9 cellular contexts compared by ENCODE assay signal in genomic region chr21:46298083-46298412, GRCh38. TPM values are rescaled to one million over a fixed set of nuclear protein-coding genes. Genes with fewer than 3 reads are reported as not detected.
DNase-seq lines count a peak whose midpoint lies in the region; ATAC-seq and TF ChIP-seq lines count a peak whose summit lies in the region.
"Had no signal": no experiment of that assay in that cellular context is flagged by ENCODE, and none has a peak within 500 bp of the region (broad histone marks: within the 10 kb centered on the region; RNA-seq: fewer than 3 reads in every experiment).

No MANE protein-coding gene starts in this region.

- H3K4me1 ChIP-seq in mammary epithelial cell (ENCODE audit: insufficient read depth, low read length) (peaks cover 6% of the 10 kb centered on the region), testis (peaks cover 11% of the 10 kb centered on the region)

- H3K27me3 Mint-ChIP-seq in activated CD8-positive, alpha-beta T cell treated with anti-CD3 and anti-CD28 coated beads, Interleukin-2, amount 10 ng/mL, durations not matched to agents 7 days and 5 days (ENCODE audit: low read depth): no peaks in the 10 kb centered on the region
- peaks cover 2% of the 10 kb centered on the region for H3K27me3 Mint-ChIP-seq in activated CD8-positive, alpha-beta T cell treated with anti-CD3 and anti-CD28 coated beads for 36 hours

- peaks cover 21% of the 10 kb centered on the region for H3K4me1 Mint-ChIP-seq in activated CD8-positive, alpha-beta T cell treated with anti-CD3 and anti-CD28 coated beads, Interleukin-2, amount 10 ng/mL, durations not matched to agents 7 days and 5 days (ENCODE audit: low read depth)
- H3K4me1 Mint-ChIP-seq in activated CD8-positive, alpha-beta T cell treated with anti-CD3 and anti-CD28 coated beads for 36 hours (ENCODE audit: low read depth): peaks cover 10% of the 10 kb centered on the region

- peak overlapping the region in 1 of 3 experiments; percentile 26 for H3K4me3 ChIP-seq in mammary epithelial cell (replicated peaks in 1 of 3; ENCODE audit: insufficient read depth in 1 of 3, low read depth in 2 of 3, low read length in 3 of 3)
- H3K4me3 ChIP-seq in lower leg skin (ENCODE audit: low read depth, poor library complexity, severe bottlenecking): peak overlapping the region; percentile 32
- peak overlapping the region; percentile 37 to 40 for H3K4me3 ChIP-seq in testis

- DNase-seq in activated CD8-positive, alpha-beta T cell treated with anti-CD3 and anti-CD28 coated beads, Interleukin-2, amount 10 ng/mL, durations not matched to agents 7 days and 5 days: no peak
- DNase-seq in activated CD8-positive, alpha-beta T cell treated with anti-CD3 and anti-CD28 coated beads for 36 hours: no peak
- DNase-seq in mammary epithelial cell (no peak), lower leg skin (ENCODE audit: low spot score in 2 of 2) (no peak), testis (no peak), T1000 (lab: John Stamatoyannopoulos, UW) (no peak)

- no peaks in the 10 kb centered on the region for H3K36me3 ChIP-seq in mammary epithelial cell (ENCODE audit: insufficient read depth, low read length)
- no peaks in the 10 kb centered on the region for H3K36me3 ChIP-seq in testis (ENCODE audit: low read depth, missing control alignments)

- ATAC-seq in activated CD8-positive, alpha-beta T cell treated with anti-CD3 and anti-CD28 coated beads, Interleukin-2, amount 10 ng/mL, durations not matched to agents 7 days and 5 days: no peak
- ATAC-seq in activated CD8-positive, alpha-beta T cell treated with anti-CD3 and anti-CD28 coated beads for 36 hours: no peak
- no peak for ATAC-seq in GM18868 (IDR thresholded peaks at IDR 0.05; ENCODE audit: unreplicated experiment)
- no peak for ATAC-seq in HG03469 (IDR thresholded peaks at IDR 0.05; ENCODE audit: unreplicated experiment)
- ATAC-seq: Panc1 had no signal

- in situ Hi-C loops in mammary epithelial cell (cut with MboI; ENCODE audit: low sequenced_read_pairs in 2 of 2): no loop called here

- no TSS peak for BruUV-seq in mammary epithelial cell (replicated peaks; lab: Mats Ljungman, UMichigan)

- POLR2A ChIA-PET in activated CD8-positive, alpha-beta T cell treated with anti-CD3 and anti-CD28 coated beads, Interleukin-2, amount 10 ng/mL, durations not matched to agents 7 days and 5 days (lab: Charles Lee): interaction anchor here (0.5 to 2.2 kb wide), 5 partner anchors 9 to 1959 kb away, joined by 3 to 7 read pairs (median 3); no protein-coding TSS in a partner anchor
- POLR2A ChIA-PET in activated CD8-positive, alpha-beta T cell treated with anti-CD3 and anti-CD28 coated beads for 36 hours (lab: Charles Lee): interaction anchor here (0.7 to 1.9 kb wide), 3 partner anchors 12 to 61 kb away, joined by 3 to 5 read pairs (median 4); partner anchors contain the start of genes C21orf58, MCM3AP and YBEY

- H3K36me3 Mint-ChIP-seq in activated CD8-positive, alpha-beta T cell treated with anti-CD3 and anti-CD28 coated beads, Interleukin-2, amount 10 ng/mL, durations not matched to agents 7 days and 5 days (ENCODE audit: low read depth): peaks cover 37% of the 10 kb centered on the region
- peaks cover 18% of the 10 kb centered on the region for H3K36me3 Mint-ChIP-seq in activated CD8-positive, alpha-beta T cell treated with anti-CD3 and anti-CD28 coated beads for 36 hours (ENCODE audit: low read depth)

- peak overlapping the region; percentile 60 for H3K4me2 ChIP-seq in mammary epithelial cell (ENCODE audit: insufficient read depth, low read depth, low read length)

- peak overlapping the region; percentile 22 for H3K4me3 Mint-ChIP-seq in activated CD8-positive, alpha-beta T cell treated with anti-CD3 and anti-CD28 coated beads, Interleukin-2, amount 10 ng/mL, durations not matched to agents 7 days and 5 days
- H3K4me3 Mint-ChIP-seq in activated CD8-positive, alpha-beta T cell treated with anti-CD3 and anti-CD28 coated beads for 36 hours: no peak overlapping the region

- no peaks in the 10 kb centered on the region for H3K9me3 ChIP-seq in mammary epithelial cell (replicated peaks; ENCODE audit: insufficient read depth, low read length)
- no peaks in the 10 kb centered on the region for H3K9me3 ChIP-seq in testis

- WGBS in mammary epithelial cell (ENCODE audit: low coverage, missing lambda C conversion rate): 35% methylated on average over 18 of the region's 18 CpGs
- 16 to 20% methylated on average over 18 of the region's 18 CpGs for WGBS in lower leg skin, 2 donors
- WGBS in testis, 2 donors: 12 to 20% methylated on average over 9 to 18 of the region's 18 CpGs

- peak overlapping the region; percentile 18 for H2AFZ ChIP-seq in mammary epithelial cell (ENCODE audit: low read depth, low read length)

- H3K27ac ChIP-seq in mammary epithelial cell (ENCODE audit: insufficient read depth, low read depth, low read length): no peak overlapping the region
- H3K27ac ChIP-seq in testis: peak overlapping the region; percentile 79

- no peaks in the 10 kb centered on the region for H4K20me1 ChIP-seq in mammary epithelial cell (ENCODE audit: insufficient read depth, low read length)

- dilution Hi-C loops in mammary epithelial cell (cut with HindIII; ENCODE audit: low sequenced_read_pairs): no loop called here

- no peak for TF ChIP-seq CTCF in activated CD8-positive, alpha-beta T cell treated with anti-CD3 and anti-CD28 coated beads for 36 hours (IDR thresholded peaks at IDR 0.05)
- no peak for TF ChIP-seq CTCF in mammary epithelial cell (conservative IDR thresholded peaks at IDR 0.05 in 1 of 2, IDR thresholded peaks at IDR 0.05 in 1 of 2; ENCODE audit: extremely low read depth in 1 of 2, insufficient read depth in 1 of 2, low read depth in 1 of 2, low read length in 2 of 2)
- no peak for TF ChIP-seq CTCF in lower leg skin (IDR thresholded peaks at IDR 0.05)
- TF ChIP-seq CTCF in testis (IDR thresholded peaks at IDR 0.05): no peak

- H3K27ac Mint-ChIP-seq in activated CD8-positive, alpha-beta T cell treated with anti-CD3 and anti-CD28 coated beads, Interleukin-2, amount 10 ng/mL, durations not matched to agents 7 days and 5 days: peak overlapping the region; percentile 56
- H3K27ac Mint-ChIP-seq in activated CD8-positive, alpha-beta T cell treated with anti-CD3 and anti-CD28 coated beads for 36 hours: no peak overlapping the region

- H3K79me2 ChIP-seq in mammary epithelial cell (ENCODE audit: insufficient read depth, low read length): no peaks in the 10 kb centered on the region

- H3K9ac ChIP-seq in mammary epithelial cell (ENCODE audit: insufficient read depth, low read length): no peak overlapping the region

- intact Hi-C loops in activated CD8-positive, alpha-beta T cell treated with anti-CD3 and anti-CD28 coated beads for 36 hours (cut with micrococcal nuclease): no loop called here
- intact Hi-C loops in mammary epithelial cell (cut with micrococcal nuclease): no loop called here
- intact Hi-C loops in lower leg skin (cut with DNase I; ENCODE audit: low total_unique reads): no loop called here
- intact Hi-C loops in testis (cut with DNase I; ENCODE audit: low total_unique reads): no loop called here

- CTCF ChIA-PET in activated CD8-positive, alpha-beta T cell treated with anti-CD3 and anti-CD28 coated beads, Interleukin-2, amount 10 ng/mL, durations not matched to agents 7 days and 5 days (lab: Charles Lee): no interaction called here
- CTCF ChIA-PET in activated CD8-positive, alpha-beta T cell treated with anti-CD3 and anti-CD28 coated beads for 36 hours (lab: Charles Lee): no interaction called here
- CTCF ChIA-PET in mammary epithelial cell (lab: Charles Lee; ENCODE audit: low non-redundant PET): no interaction called here

- no peak for TF ChIP-seq POLR2A in lower leg skin (IDR thresholded peaks at IDR 0.05)
- TF ChIP-seq POLR2A in testis (IDR thresholded peaks at IDR 0.05): no peak

- no peaks in the 10 kb centered on the region for H3K9me3 Mint-ChIP-seq in activated CD8-positive, alpha-beta T cell treated with anti-CD3 and anti-CD28 coated beads, Interleukin-2, amount 10 ng/mL, durations not matched to agents 7 days and 5 days (ENCODE audit: insufficient read depth)
- H3K9me3 Mint-ChIP-seq in activated CD8-positive, alpha-beta T cell treated with anti-CD3 and anti-CD28 coated beads for 36 hours: no peaks in the 10 kb centered on the region

- no peaks in the 10 kb centered on the region for H3K27me3 ChIP-seq in mammary epithelial cell (ENCODE audit: insufficient read depth, low read length)
- no peaks in the 10 kb centered on the region for H3K27me3 ChIP-seq in testis

RNA-seq across cellular contexts. Expression of gene YBEY, which starts 11.9 kb away (rescaled TPM):
- total RNA-seq in activated CD8-positive, alpha-beta T cell treated with anti-CD3 and anti-CD28 coated beads, Interleukin-2, amount 10 ng/mL, durations not matched to agents 7 days and 5 days: 10 to 100 TPM; 13.4 to 15.2 TPM
- total RNA-seq in activated CD8-positive, alpha-beta T cell treated with anti-CD3 and anti-CD28 coated beads for 36 hours: 10 to 100 TPM; 14.9 to 16.2 TPM
- total RNA-seq in mammary epithelial cell (10 to 100 TPM in 1 of 2 donors, 1 to 10 TPM in 1; 9.0 to 12.3 TPM), lower leg skin (10 to 100 TPM in 3 of 4 donors, 1 to 10 TPM in 1; 7.4 to 21.7 (median 17.0) TPM), testis (10 to 100 TPM; 50.7 to 55.0 TPM)
- polyA plus RNA-seq in mammary epithelial cell (10.4 TPM), testis (ENCODE audit: insufficient read depth, low read depth, low replicate concordance) (141 TPM)
- polyA minus RNA-seq in mammary epithelial cell: 5.1 TPM

RNA-seq across cellular contexts. Expression of gene MCM3AP, which starts 12.6 kb away (rescaled TPM):
- 100 to 1,000 TPM; 106 to 113 TPM for total RNA-seq in activated CD8-positive, alpha-beta T cell treated with anti-CD3 and anti-CD28 coated beads, Interleukin-2, amount 10 ng/mL, durations not matched to agents 7 days and 5 days
- total RNA-seq in activated CD8-positive, alpha-beta T cell treated with anti-CD3 and anti-CD28 coated beads for 36 hours: 100 to 1,000 TPM; 108 to 112 TPM
- total RNA-seq in mammary epithelial cell: 10 to 100 TPM; 57.2 to 88.8 TPM
- polyA plus RNA-seq in mammary epithelial cell: 45.5 TPM
- polyA minus RNA-seq in mammary epithelial cell: 78.6 TPM
- total RNA-seq in lower leg skin: 10 to 100 TPM; 45.5 to 71.4 (median 57.7) TPM
- 100 to 1,000 TPM; 107 to 136 TPM for total RNA-seq in testis
- 68.3 TPM for polyA plus RNA-seq in testis (ENCODE audit: insufficient read depth, low read depth, low replicate concordance)

RNA-seq across cellular contexts. Expression of gene C21orf58, which starts 25.6 kb away (rescaled TPM):
- total RNA-seq in activated CD8-positive, alpha-beta T cell treated with anti-CD3 and anti-CD28 coated beads, Interleukin-2, amount 10 ng/mL, durations not matched to agents 7 days and 5 days: 10 to 100 TPM; 59.0 to 65.4 TPM
- total RNA-seq in activated CD8-positive, alpha-beta T cell treated with anti-CD3 and anti-CD28 coated beads for 36 hours: 10 to 100 TPM; 23.9 to 25.2 TPM
- total RNA-seq in mammary epithelial cell: 10 to 100 TPM in 1 of 2 donors, 1 to 10 TPM in 1; 1.8 to 13.8 TPM
- 5.7 TPM for polyA plus RNA-seq in mammary epithelial cell
- 4.7 TPM for polyA minus RNA-seq in mammary epithelial cell
- total RNA-seq in lower leg skin: 1 to 10 TPM; 2.2 to 4.8 (median 2.3) TPM
- 10 to 100 TPM; 13.7 to 21.6 TPM for total RNA-seq in testis
- polyA plus RNA-seq in testis (ENCODE audit: insufficient read depth, low read depth, low replicate concordance): 13.6 TPM

RNA-seq across cellular contexts. Expression of gene PCNT, which starts 25.9 kb away (rescaled TPM):
- 10 to 100 TPM; 89.0 to 98.8 TPM for total RNA-seq in activated CD8-positive, alpha-beta T cell treated with anti-CD3 and anti-CD28 coated beads, Interleukin-2, amount 10 ng/mL, durations not matched to agents 7 days and 5 days
- 10 to 100 TPM; 46.2 to 46.6 TPM for total RNA-seq in activated CD8-positive, alpha-beta T cell treated with anti-CD3 and anti-CD28 coated beads for 36 hours
- 10 to 100 TPM; 15.0 to 40.3 TPM for total RNA-seq in mammary epithelial cell
- 11.1 TPM for polyA plus RNA-seq in mammary epithelial cell
- polyA minus RNA-seq in mammary epithelial cell: 34.3 TPM
- 10 to 100 TPM; 30.3 to 44.0 (median 33.3) TPM for total RNA-seq in lower leg skin
- total RNA-seq in testis: 100 to 1,000 TPM; 116 to 169 TPM
- 44.7 TPM for polyA plus RNA-seq in testis (ENCODE audit: insufficient read depth, low read depth, low replicate concordance)
